ENCODE assay signal across 2 cellular contexts in the genomic region with DNA sequence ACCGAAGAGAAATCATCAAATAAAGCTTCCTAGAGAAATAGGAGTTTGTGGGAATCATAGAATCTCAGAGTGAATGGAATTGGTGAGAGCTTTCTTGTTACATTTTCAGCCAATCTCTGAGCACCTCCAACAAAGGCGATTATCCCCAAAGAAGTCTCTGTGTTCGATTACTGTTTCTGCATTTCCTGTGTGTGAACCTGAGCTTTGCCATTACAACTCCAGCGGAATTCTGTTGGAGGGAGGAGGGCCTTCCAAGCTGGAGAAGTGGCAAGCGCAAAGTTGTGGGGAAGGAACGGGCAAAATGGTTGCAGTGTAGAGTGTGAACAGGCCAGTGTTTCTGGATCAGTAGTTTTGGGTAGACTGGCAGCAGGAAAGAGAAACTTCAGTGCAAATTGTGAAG.
TF ChIP-seq lines count a peak whose summit lies in the region.

No MANE protein-coding gene starts in this region.

TF ChIP-seq in GM23338, 12 proteins besides CTCF, POLR2A, EP300 and RAD21:
- no peak for TF ChIP-seq EZH2phosphoT487 (IDR thresholded peaks at IDR 0.05; ENCODE audit: unreplicated experiment)
- no peak for TF ChIP-seq ZNF114 (CRISPR knock-in tag; IDR thresholded peaks at IDR 0.05)
- TF ChIP-seq STAT1 (IDR thresholded peaks at IDR 0.05; ENCODE audit: unreplicated experiment) = no peak

TF ChIP-seq in H1, 55 proteins besides CTCF, POLR2A, EP300 and RAD21:
- no peak for TF ChIP-seq CREB1 (IDR thresholded peaks at IDR 0.05)
- no peak for TF ChIP-seq SUZ12 (IDR thresholded peaks at IDR 0.05; ENCODE audit: low read length)
- TF ChIP-seq POLR2AphosphoS5 (IDR thresholded peaks at IDR 0.05; ENCODE audit: low read depth, low read length) = no peak
- TF ChIP-seq CBX8 (IDR thresholded peaks at IDR 0.05; ENCODE audit: borderline replicate concordance, low read depth, low read length) = no peak
- no peak for TF ChIP-seq SIN3A (conservative IDR thresholded peaks at IDR 0.05 in 1 of 2, IDR thresholded peaks at IDR 0.05 in 1 of 2; ENCODE audit: low read depth in 1 of 2, low read length in 2 of 2)
- no peak for TF ChIP-seq BACH1 (IDR thresholded peaks at IDR 0.05; ENCODE audit: low read length)
- no peak for TF ChIP-seq RXRA (IDR thresholded peaks at IDR 0.05; ENCODE audit: insufficient read depth, low read depth, low read length)
- no peak for TF ChIP-seq CHD2 (IDR thresholded peaks at IDR 0.05; ENCODE audit: low read length)
- TF ChIP-seq SRF (IDR thresholded peaks at IDR 0.05; ENCODE audit: low read depth, low read length) = no peak
- TF ChIP-seq GABPA (IDR thresholded peaks at IDR 0.05; ENCODE audit: borderline replicate concordance, insufficient read depth, low read length) = no peak
- TF ChIP-seq JUN (IDR thresholded peaks at IDR 0.05; ENCODE audit: low read depth, low read length) = no peak
- TF ChIP-seq SAP30 (IDR thresholded peaks at IDR 0.05; ENCODE audit: insufficient read depth, insufficient replicate concordance, low read length) = no peak
- TF ChIP-seq RFX5 (IDR thresholded peaks at IDR 0.05; ENCODE audit: borderline replicate concordance, low read depth, low read length) = no peak
- TF ChIP-seq, protein P1, sequence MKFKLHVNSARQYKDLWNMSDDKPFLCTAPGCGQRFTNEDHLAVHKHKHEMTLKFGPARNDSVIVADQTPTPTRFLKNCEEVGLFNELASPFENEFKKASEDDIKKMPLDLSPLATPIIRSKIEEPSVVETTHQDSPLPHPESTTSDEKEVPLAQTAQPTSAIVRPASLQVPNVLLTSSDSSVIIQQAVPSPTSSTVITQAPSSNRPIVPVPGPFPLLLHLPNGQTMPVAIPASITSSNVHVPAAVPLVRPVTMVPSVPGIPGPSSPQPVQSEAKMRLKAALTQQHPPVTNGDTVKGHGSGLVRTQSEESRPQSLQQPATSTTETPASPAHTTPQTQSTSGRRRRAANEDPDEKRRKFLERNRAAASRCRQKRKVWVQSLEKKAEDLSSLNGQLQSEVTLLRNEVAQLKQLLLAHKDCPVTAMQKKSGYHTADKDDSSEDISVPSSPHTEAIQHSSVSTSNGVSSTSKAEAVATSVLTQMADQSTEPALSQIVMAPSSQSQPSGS (IDR thresholded peaks at IDR 0.05; ENCODE audit: low read length) = no peak
- TF ChIP-seq, protein P2, sequence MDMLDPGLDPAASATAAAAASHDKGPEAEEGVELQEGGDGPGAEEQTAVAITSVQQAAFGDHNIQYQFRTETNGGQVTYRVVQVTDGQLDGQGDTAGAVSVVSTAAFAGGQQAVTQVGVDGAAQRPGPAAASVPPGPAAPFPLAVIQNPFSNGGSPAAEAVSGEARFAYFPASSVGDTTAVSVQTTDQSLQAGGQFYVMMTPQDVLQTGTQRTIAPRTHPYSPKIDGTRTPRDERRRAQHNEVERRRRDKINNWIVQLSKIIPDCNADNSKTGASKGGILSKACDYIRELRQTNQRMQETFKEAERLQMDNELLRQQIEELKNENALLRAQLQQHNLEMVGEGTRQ (IDR thresholded peaks at IDR 0.05; ENCODE audit: low read length) = no peak
- TF ChIP-seq CHD1 (IDR thresholded peaks at IDR 0.05; ENCODE audit: low read depth, low read length) = no peak
- no peak for TF ChIP-seq ASH2L (IDR thresholded peaks at IDR 0.05; ENCODE audit: low read length)
- TF ChIP-seq JUND (IDR thresholded peaks at IDR 0.05; ENCODE audit: low read length) = no peak
- TF ChIP-seq TCF12 (IDR thresholded peaks at IDR 0.05; ENCODE audit: low read depth, low read length) = no peak
